In the genomic region with DNA sequence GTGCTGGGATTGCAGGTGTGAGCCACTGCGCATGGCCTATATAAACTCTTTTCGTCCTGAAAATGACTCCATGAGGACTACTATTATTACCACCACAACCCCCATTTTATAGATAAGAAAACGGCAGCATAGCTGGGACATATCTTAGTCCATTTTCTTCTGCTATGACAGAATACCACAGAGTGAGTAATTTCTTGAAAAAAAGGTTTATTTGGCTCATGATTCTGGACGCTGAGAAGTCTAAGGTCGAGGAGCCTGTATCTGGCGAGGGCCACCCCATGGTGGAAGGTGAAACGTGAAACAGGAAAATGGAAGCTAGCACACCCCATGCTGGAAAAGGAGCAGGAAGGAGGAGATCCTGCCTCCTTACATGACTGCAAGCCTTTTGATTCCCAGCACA, we compare ENCODE assay signal across 23 cellular contexts.
"Had no signal": no experiment of that assay in that cellular context is flagged by ENCODE, and none has a peak within 500 bp of the region (broad histone marks: within the 10 kb centered on the region; RNA-seq: fewer than 3 reads in every experiment).

No MANE protein-coding gene starts in this region.

- ATAC-seq: activated CD8-positive, alpha-beta T cell treated with anti-CD3 and anti-CD28 coated beads, Interleukin-2, amount 10 ng/mL, durations not matched to agents 7 days and 5 days; PC-3; SK-N-SH treated with all-trans-retinoic acid at 6 μM for 48 hours; WTC11 had no signal

- H3K36me3 ChIP-seq: ascending aorta, SJSA1 had no signal

- H3K27ac ChIP-seq: ascending aorta, SJSA1 had no signal

- DNase-seq: activated CD4-positive, alpha-beta T cell treated with anti-CD3 and anti-CD28 coated beads for 48 hours; activated CD4-positive, alpha-beta T cell treated with anti-CD3 and anti-CD28 coated beads, Interleukin-2, amount 50 U/mL, for 4 hours; activated CD4-positive, CD25-positive, alpha-beta regulatory T cell treated with anti-CD3 and anti-CD28 coated beads, Interleukin-2, amount 50 U/mL, for 72 hours; activated CD8-positive, alpha-beta memory T cell treated with anti-CD3 and anti-CD28 coated beads, Interleukin-2, amount 50 U/mL, for 48 hours; activated CD8-positive, alpha-beta T cell treated with anti-CD3 and anti-CD28 coated beads, Interleukin-2, amount 10 ng/mL, durations not matched to agents 7 days and 5 days; activated effector memory CD4-positive, alpha-beta T cell treated with Interleukin-2 at 50 U/mL for 16 hours; activated naive CD4-positive, alpha-beta T cell; activated T-cell treated with anti-CD3 and anti-CD28 coated beads, Interleukin-2, amount 50 U/mL, for 1 hour; amniotic stem cell; Kasumi-1; KBM-7; NCI-H1105 treated with DMSO at 0.1 percent for 48 hours; NCI-H1436 treated with DMSO at 0.1 percent for 48 hours; NCI-H187; NCI-H2081; NCI-H510A treated with DMSO at 0.1 percent for 48 hours; PC-3; SHP77 had no signal

- H3K4me3 ChIP-seq: ascending aorta, SJSA1 had no signal

- H3K9me3 ChIP-seq: ascending aorta, SJSA1 had no signal

- FAIRE-seq: RCC 7860 had no signal

- H3K4me1 ChIP-seq: SJSA1 had no signal

- H3K27me3 ChIP-seq: ascending aorta, SJSA1 had no signal
